Comparison of ENCODE assay signal across 1 cellular context in the genomic region with DNA sequence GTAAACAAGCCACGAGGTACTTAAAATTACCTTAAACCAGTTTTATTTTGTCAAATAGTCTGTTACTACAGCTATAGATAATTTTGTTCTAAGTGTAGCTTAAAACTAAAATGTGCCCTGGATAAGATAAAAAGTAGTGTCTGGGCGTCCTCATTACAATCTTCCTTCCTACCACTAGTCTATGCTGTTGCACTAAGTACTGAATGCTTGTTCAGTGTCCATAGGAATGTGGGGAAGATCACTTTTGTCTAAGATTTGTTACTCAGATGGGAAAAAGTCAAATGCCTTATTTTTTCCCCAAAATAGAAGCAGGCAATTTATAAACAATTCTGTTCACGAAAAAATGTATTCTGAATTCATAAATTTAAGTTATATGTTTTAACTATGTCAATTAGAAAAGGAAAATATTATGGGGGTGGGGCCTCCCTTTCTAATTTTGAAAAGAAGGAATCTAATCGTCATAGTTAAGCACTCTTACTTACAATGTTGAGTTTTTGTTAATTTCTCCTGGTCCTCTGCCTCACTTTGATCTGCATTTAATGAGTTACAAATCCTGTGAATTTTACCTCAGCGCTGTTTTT.
TF ChIP-seq lines count a peak whose summit lies in the region.

No MANE protein-coding gene starts in this region.

TF ChIP-seq in H1, 55 proteins besides CTCF, POLR2A, EP300 and RAD21 (continued from another document):
- no peak for TF ChIP-seq NANOG (IDR thresholded peaks at IDR 0.05; ENCODE audit: insufficient read depth, low read depth, low read length, poor library complexity, severe bottlenecking)
